ENCODE assay signal across 11 cellular contexts in the genomic region with DNA sequence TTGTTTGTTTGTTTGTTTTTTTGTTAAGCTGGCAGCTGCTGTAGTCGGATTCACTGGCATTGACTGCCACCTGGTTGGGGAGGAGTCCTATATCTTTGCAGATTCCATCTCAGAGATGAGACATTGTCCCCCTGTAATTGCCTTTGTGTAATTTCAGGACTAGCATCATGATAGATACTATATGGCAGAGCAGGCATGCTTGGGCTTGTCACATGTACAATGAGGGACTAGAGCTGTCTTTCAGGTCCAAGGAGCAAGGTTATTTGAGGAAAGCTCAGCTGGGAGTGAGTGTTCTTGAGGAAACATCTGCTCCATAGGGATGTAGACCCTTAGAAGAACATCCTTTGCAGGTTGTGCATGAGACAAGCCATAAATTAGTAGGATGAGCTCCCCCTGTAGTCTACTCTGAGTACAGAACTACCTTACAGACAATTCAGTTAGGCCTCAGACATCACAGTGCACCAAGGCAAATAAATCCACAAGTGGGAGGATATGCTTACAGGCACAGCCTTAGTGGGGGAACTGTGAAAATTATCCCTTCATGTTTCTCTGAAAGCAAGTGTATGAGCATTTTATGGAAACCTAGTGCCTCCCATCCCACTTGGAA.
A peak's percentile ranks its signal among the peaks of the same experiment; 100 is the strongest.
DNase-seq lines count a peak whose midpoint lies in the region; ATAC-seq, FAIRE-seq and TF ChIP-seq lines count a peak whose summit lies in the region.
"Had no signal": no experiment of that assay in that cellular context is flagged by ENCODE, and none has a peak within 500 bp of the region (broad histone marks: within the 10 kb centered on the region; RNA-seq: fewer than 3 reads in every experiment).

No MANE protein-coding gene starts in this region.

- intact Hi-C loops in dorsolateral prefrontal cortex (cut with DNase I), result loop anchor here in 1 of 2 donors (10.0 kb wide), 2 partner anchors 265 to 1025 kb away; no protein-coding TSS in a partner anchor
- intact Hi-C loops in esophagus muscularis mucosa (cut with DNase I), result loop anchor here (5.0 kb wide), 1 partner anchor 1028 kb away; no protein-coding TSS in a partner anchor

- H3K36me3 ChIP-seq in esophagus muscularis mucosa, result no peaks in the 10 kb centered on the region

- CTCF ChIA-PET in A549 (lab: Yijun Ruan, JAX), result interaction anchor here (0.8 to 1.6 kb wide), 8 partner anchors 8 to 1029 kb away, joined by 3 to 7 read pairs (median 3); no protein-coding TSS in a partner anchor
- CTCF ChIA-PET in activated CD4-positive, alpha-beta T cell treated with anti-CD3 and anti-CD28 coated beads, Interleukin-2, amount 10 ng/mL, durations not matched to agents 7 days and 5 days (lab: Charles Lee), result no interaction called here

- FAIRE-seq in A549 (lab: Jason Lieb, UNC), result peak; percentile 63

- no peak overlapping the region for H3K4me2 ChIP-seq in A549

- no peaks in the 10 kb centered on the region for H3K9me3 ChIP-seq in A549
- no peaks in the 10 kb centered on the region for H3K9me3 ChIP-seq in esophagus muscularis mucosa
- H3K9me3 ChIP-seq: testis had no signal

- TF ChIP-seq CTCF in A549 (IDR thresholded peaks at IDR 0.05), result no peak
- TF ChIP-seq CTCF in GM12865 (IDR thresholded peaks at IDR 0.05; ENCODE audit: insufficient read depth, low read depth, low read length, missing control alignments), result no peak
- TF ChIP-seq CTCF in dorsolateral prefrontal cortex (IDR thresholded peaks at IDR 0.05 in 54 of 56, conservative IDR thresholded peaks at IDR 0.05 in 2 of 56; ENCODE audit: low read depth in 1 of 56, partially characterized antibody in 56 of 56), result peak in 4 of 56 donors; percentile 9 to 15 (median 14)
- TF ChIP-seq CTCF in esophagus muscularis mucosa (IDR thresholded peaks at IDR 0.05), result no peak

- POLR2A ChIA-PET in A549 (lab: Yijun Ruan, JAX), result no interaction called here
- POLR2A ChIA-PET in activated CD4-positive, alpha-beta T cell treated with anti-CD3 and anti-CD28 coated beads, Interleukin-2, amount 10 ng/mL, durations not matched to agents 7 days and 5 days (lab: Charles Lee), result no interaction called here

- TF ChIP-seq EP300 in A549 (IDR thresholded peaks at IDR 0.05) (no peak), esophagus muscularis mucosa (IDR thresholded peaks at IDR 0.05) (no peak)

- H3K4me1 ChIP-seq in A549 (no peaks in the 10 kb centered on the region), esophagus muscularis mucosa (no peaks in the 10 kb centered on the region)
- H3K4me1 ChIP-seq: testis had no signal

- peak; percentile 45 to 56; a peak in 2 of 6 replicates for ATAC-seq in A549
- ATAC-seq in HG03108 (IDR thresholded peaks at IDR 0.05; ENCODE audit: unreplicated experiment), result no peak

- H3K36me3 Mint-ChIP-seq in activated CD4-positive, alpha-beta T cell treated with anti-CD3 and anti-CD28 coated beads, Interleukin-2, amount 10 ng/mL, durations not matched to agents 7 days and 5 days (ENCODE audit: low read depth), result no peaks in the 10 kb centered on the region

- H3K4me3 ChIP-seq in A549 (no peak overlapping the region), GM12865 (ENCODE audit: low read depth, low read length) (no peak overlapping the region), dorsolateral prefrontal cortex (no peak overlapping the region), esophagus muscularis mucosa (no peak overlapping the region)
- H3K4me3 ChIP-seq: testis had no signal

- H3K27me3 Mint-ChIP-seq in activated CD4-positive, alpha-beta T cell treated with anti-CD3 and anti-CD28 coated beads, Interleukin-2, amount 10 ng/mL, durations not matched to agents 7 days and 5 days, result no peaks in the 10 kb centered on the region
- H3K27me3 Mint-ChIP-seq: activated CD4-positive, alpha-beta T cell treated with anti-CD3 and anti-CD28 coated beads, Interleukin-2, amount 10 ng/mL, durations not matched to agents 24 days and 14 days had no signal

- DNase-seq in A549 (ENCODE audit: low read depth in 1 of 2, low spot score in 1 of 2) (no peak), GM12865 (ENCODE audit: low read depth) (peak; percentile 2), NCI-H345 (lab: John Stamatoyannopoulos, UW) (peak; percentile 38), epithelial cell of prostate (ENCODE audit: low read depth, low spot score) (peak; percentile 46), dorsolateral prefrontal cortex (no peak), esophagus muscularis mucosa (ENCODE audit: extremely low spot score) (no peak)
- DNase-seq in activated CD4-positive, alpha-beta T cell treated with anti-CD3 and anti-CD28 coated beads, Interleukin-2, amount 10 ng/mL, durations not matched to agents 7 days and 5 days, result no peak
- DNase-seq: activated gamma-delta T cell treated with Interleukin-2 at 50 U/mL for 16 hours had no signal

- H3K9me3 Mint-ChIP-seq in activated CD4-positive, alpha-beta T cell treated with anti-CD3 and anti-CD28 coated beads, Interleukin-2, amount 10 ng/mL, durations not matched to agents 7 days and 5 days, result no peaks in the 10 kb centered on the region
- H3K9me3 Mint-ChIP-seq: activated CD4-positive, alpha-beta T cell treated with anti-CD3 and anti-CD28 coated beads, Interleukin-2, amount 10 ng/mL, durations not matched to agents 24 days and 14 days had no signal

- H3K27me3 ChIP-seq in dorsolateral prefrontal cortex, result peaks cover 0 to 6% (median 0%) of the 10 kb centered on the region in 45 donors
- no peaks in the 10 kb centered on the region for H3K27me3 ChIP-seq in esophagus muscularis mucosa
- H3K27me3 ChIP-seq: testis had no signal

- no peak for TF ChIP-seq POLR2A in A549 (IDR thresholded peaks at IDR 0.05; ENCODE audit: low read length)
- no peak for TF ChIP-seq POLR2A in esophagus muscularis mucosa (IDR thresholded peaks at IDR 0.05; ENCODE audit: low read depth)

- 4% methylated on average over 1 of the region's 1 CpG for WGBS in A549 (ENCODE audit: missing lambda C conversion rate)
- WGBS in esophagus muscularis mucosa, result 82% methylated on average over 1 of the region's 1 CpG

- no peak overlapping the region for H3K4me3 Mint-ChIP-seq in activated CD4-positive, alpha-beta T cell treated with anti-CD3 and anti-CD28 coated beads, Interleukin-2, amount 10 ng/mL, durations not matched to agents 7 days and 5 days
- H3K4me3 Mint-ChIP-seq: activated CD4-positive, alpha-beta T cell treated with anti-CD3 and anti-CD28 coated beads, Interleukin-2, amount 10 ng/mL, durations not matched to agents 24 days and 14 days had no signal

- no peak for TF ChIP-seq RAD21 in A549 (conservative IDR thresholded peaks at IDR 0.05 in 1 of 2, IDR thresholded peaks at IDR 0.05 in 1 of 2)

- no peak overlapping the region for H3K27ac Mint-ChIP-seq in activated CD4-positive, alpha-beta T cell treated with anti-CD3 and anti-CD28 coated beads, Interleukin-2, amount 10 ng/mL, durations not matched to agents 7 days and 5 days
- H3K27ac Mint-ChIP-seq: activated CD4-positive, alpha-beta T cell treated with anti-CD3 and anti-CD28 coated beads, Interleukin-2, amount 10 ng/mL, durations not matched to agents 24 days and 14 days had no signal

- H3K27ac ChIP-seq in A549 (no peak overlapping the region), epithelial cell of prostate (peak overlapping the region; percentile 30), dorsolateral prefrontal cortex (no peak overlapping the region), esophagus muscularis mucosa (replicated peaks in 1 of 4) (no peak overlapping the region)
- H3K27ac ChIP-seq: testis had no signal

- no peaks in the 10 kb centered on the region for H3K4me1 Mint-ChIP-seq in activated CD4-positive, alpha-beta T cell treated with anti-CD3 and anti-CD28 coated beads, Interleukin-2, amount 10 ng/mL, durations not matched to agents 7 days and 5 days
- H3K4me1 Mint-ChIP-seq: activated CD4-positive, alpha-beta T cell treated with anti-CD3 and anti-CD28 coated beads, Interleukin-2, amount 10 ng/mL, durations not matched to agents 24 days and 14 days had no signal

TF ChIP-seq in A549, 52 proteins besides CTCF, POLR2A, EP300 and RAD21:
- TF ChIP-seq HOXA7 (CRISPR knock-in tag; IDR thresholded peaks at IDR 0.05), result no peak
- TF ChIP-seq NPAS2 (CRISPR knock-in tag; IDR thresholded peaks at IDR 0.05; ENCODE audit: borderline replicate concordance), result no peak
- TF ChIP-seq PHF8 (IDR thresholded peaks at IDR 0.05; ENCODE audit: borderline replicate concordance, low read depth), result no peak
- TF ChIP-seq JUNB (IDR thresholded peaks at IDR 0.05), result no peak
- no peak for TF ChIP-seq GATA3 (IDR thresholded peaks at IDR 0.05; ENCODE audit: borderline replicate concordance)
- TF ChIP-seq JUN (IDR thresholded peaks at IDR 0.05), result no peak
- TF ChIP-seq, protein P1, sequence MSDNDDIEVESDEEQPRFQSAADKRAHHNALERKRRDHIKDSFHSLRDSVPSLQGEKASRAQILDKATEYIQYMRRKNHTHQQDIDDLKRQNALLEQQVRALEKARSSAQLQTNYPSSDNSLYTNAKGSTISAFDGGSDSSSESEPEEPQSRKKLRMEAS (IDR thresholded peaks at IDR 0.05), result no peak
- TF ChIP-seq ZSCAN20 (CRISPR knock-in tag; IDR thresholded peaks at IDR 0.05), result no peak
- TF ChIP-seq CBX2 (IDR thresholded peaks at IDR 0.05; ENCODE audit: borderline replicate concordance, low read depth), result no peak
- TF ChIP-seq RFX5 (IDR thresholded peaks at IDR 0.05), result no peak
- TF ChIP-seq CBX8 (IDR thresholded peaks at IDR 0.05), result no peak
- TF ChIP-seq FOXS1 (CRISPR knock-in tag; IDR thresholded peaks at IDR 0.05), result no peak
- no peak for TF ChIP-seq CHD4 (IDR thresholded peaks at IDR 0.05; ENCODE audit: borderline replicate concordance)

Comparison
In these comparisons a context has a peak if more than half of its experiments do, and no peak if none do; other contexts are left out.
1. DNase-seq: peak in GM12865 (single experiment), NCI-H345 (single experiment) and epithelial cell of prostate (single experiment); none in A549 (0 of 2), activated CD4-positive, alpha-beta T cell treated with anti-CD3 and anti-CD28 coated beads, Interleukin-2, amount 10 ng/mL, durations not matched to agents 7 days and 5 days (single experiment), dorsolateral prefrontal cortex (0 of 10) and esophagus muscularis mucosa (single experiment).